Comparison of ENCODE assay signal across 26 cellular contexts in the genomic region with DNA sequence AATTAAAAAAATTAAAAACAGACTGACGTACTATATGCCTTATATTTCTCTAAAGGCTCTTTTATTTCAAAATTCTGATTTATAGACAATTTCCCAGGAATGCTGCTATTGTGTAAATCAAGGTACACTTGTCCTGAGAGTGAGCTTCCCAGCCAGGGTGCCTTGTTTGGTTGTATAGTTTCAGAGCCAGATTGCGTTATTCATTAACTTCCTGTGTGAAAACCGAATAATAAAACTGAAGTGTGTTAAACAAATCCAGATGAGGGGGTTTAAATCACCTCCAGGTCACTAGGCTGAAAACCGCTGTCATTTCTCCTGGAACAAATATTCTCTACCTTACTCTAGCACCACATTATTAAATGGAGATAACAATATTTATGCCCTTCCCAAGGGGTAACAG.
DNase-seq lines count a peak whose midpoint lies in the region; ATAC-seq and TF ChIP-seq lines count a peak whose summit lies in the region.
"Had no signal": no experiment of that assay in that cellular context is flagged by ENCODE, and none has a peak within 500 bp of the region (broad histone marks: within the 10 kb centered on the region; RNA-seq: fewer than 3 reads in every experiment).

No MANE protein-coding gene starts in this region.

- POLR2A ChIA-PET in HEK293 (lab: Yijun Ruan, JAX), result no interaction called here

- ATAC-seq in HG02885 (IDR thresholded peaks at IDR 0.05; ENCODE audit: poor library complexity, unreplicated experiment), result no peak
- ATAC-seq in stimulated activated effector memory CD8-positive, alpha-beta T cell treated with anti-CD3 and anti-CD28 coated beads, Interleukin-12 subunit alpha, Interleukin-12 subunit beta, amount 100 ng/mL, for 72 hours, result no peak
- ATAC-seq: activated naive CD4-positive, alpha-beta T cell treated with anti-CD3 and anti-CD28 coated beads, Interleukin-2, amount 50 U/mL, for 72 hours; gastroesophageal sphincter; left lung; stimulated activated naive B cell treated with anti-CD40 and anti-IgM and Interleukin-4, amounts not matched to agents 10 μg/mL and 1 μg/mL and 100 μg/mL, for 72 hours had no signal

- H3K27me3 ChIP-seq in ectodermal cell (ENCODE audit: control insufficient read depth, insufficient read depth, low read length, poor library complexity, severe bottlenecking), result no peaks in the 10 kb centered on the region
- H3K27me3 ChIP-seq: breast epithelium, MG63, upper lobe of left lung had no signal

- H3K9me3 ChIP-seq in HEK293 (ENCODE audit: control insufficient read depth, insufficient read depth, low read depth, low read length), result no peaks in the 10 kb centered on the region
- H3K9me3 ChIP-seq in ectodermal cell (ENCODE audit: control insufficient read depth, low read length), result no peaks in the 10 kb centered on the region
- H3K9me3 ChIP-seq: gastroesophageal sphincter, left lung, MG63, SJCRH30, upper lobe of left lung had no signal

- H3K4me1 ChIP-seq in HEK293 (ENCODE audit: control insufficient read depth, insufficient read depth, low read length), result peaks cover 12% of the 10 kb centered on the region
- peaks cover 47% of the 10 kb centered on the region for H3K4me1 ChIP-seq in ectodermal cell (ENCODE audit: control insufficient read depth, insufficient read depth, low read length)
- H3K4me1 ChIP-seq: breast epithelium, Caco-2, gastroesophageal sphincter, left lung, upper lobe of left lung had no signal

- H3K27ac Mint-ChIP-seq in nephron, result peak overlapping the region; percentile 28 to 84 (median 41)
- H3K27ac Mint-ChIP-seq in stimulated activated effector memory CD8-positive, alpha-beta T cell treated with anti-CD3 and anti-CD28 coated beads, Interleukin-12 subunit alpha, Interleukin-12 subunit beta, amount 100 ng/mL, for 72 hours, result no peak overlapping the region
- H3K27ac Mint-ChIP-seq: activated B cell treated with CpG ODN at 0.5 μM for 24 hours; activated CD4-positive, alpha-beta T cell treated with anti-CD3 and anti-CD28 coated beads, Interleukin-2, amount 10 ng/mL, durations not matched to agents 7 days and 5 days; activated naive CD4-positive, alpha-beta T cell treated with anti-CD3 and anti-CD28 coated beads, Interleukin-2, amount 50 U/mL, for 72 hours; naive B cell; stimulated activated naive B cell treated with anti-CD40 and anti-IgM and Interleukin-4, amounts not matched to agents 10 μg/mL and 1 μg/mL and 100 μg/mL, for 72 hours had no signal

- H3K36me3 Mint-ChIP-seq in nephron (ENCODE audit: low read depth), result no peaks in the 10 kb centered on the region
- no peaks in the 10 kb centered on the region for H3K36me3 Mint-ChIP-seq in stimulated activated effector memory CD8-positive, alpha-beta T cell treated with anti-CD3 and anti-CD28 coated beads, Interleukin-12 subunit alpha, Interleukin-12 subunit beta, amount 100 ng/mL, for 72 hours
- H3K36me3 Mint-ChIP-seq: activated naive CD4-positive, alpha-beta T cell treated with anti-CD3 and anti-CD28 coated beads, Interleukin-2, amount 50 U/mL, for 72 hours; naive B cell; stimulated activated naive B cell treated with anti-CD40 and anti-IgM and Interleukin-4, amounts not matched to agents 10 μg/mL and 1 μg/mL and 100 μg/mL, for 72 hours had no signal

- no peaks in the 10 kb centered on the region for H3K36me3 ChIP-seq in HEK293 (ENCODE audit: control insufficient read depth in 2 of 2, insufficient read depth in 1 of 2, low read length in 2 of 2)
- H3K36me3 ChIP-seq in ectodermal cell (ENCODE audit: control insufficient read depth, insufficient read depth, low read length), result no peaks in the 10 kb centered on the region
- H3K36me3 ChIP-seq: breast epithelium, gastroesophageal sphincter, left lung, MG63, SJCRH30, upper lobe of left lung had no signal

- peaks cover 38% of the 10 kb centered on the region for H3K4me1 Mint-ChIP-seq in nephron
- no peaks in the 10 kb centered on the region for H3K4me1 Mint-ChIP-seq in stimulated activated effector memory CD8-positive, alpha-beta T cell treated with anti-CD3 and anti-CD28 coated beads, Interleukin-12 subunit alpha, Interleukin-12 subunit beta, amount 100 ng/mL, for 72 hours
- H3K4me1 Mint-ChIP-seq: activated B cell treated with CpG ODN at 0.5 μM for 24 hours; activated CD4-positive, alpha-beta T cell treated with anti-CD3 and anti-CD28 coated beads, Interleukin-2, amount 10 ng/mL, durations not matched to agents 7 days and 5 days; stimulated activated naive B cell treated with anti-CD40 and anti-IgM and Interleukin-4, amounts not matched to agents 10 μg/mL and 1 μg/mL and 100 μg/mL, for 72 hours had no signal

- H3K27me3 Mint-ChIP-seq in nephron (ENCODE audit: low read depth), result peaks cover 35% of the 10 kb centered on the region

- peak overlapping the region; percentile 53; the same call in 1 of the 2 replicates for H3K27ac ChIP-seq in HEK293 (ENCODE audit: extremely low read depth, low read depth, low read length)
- H3K27ac ChIP-seq in ectodermal cell (ENCODE audit: insufficient read depth, low read depth, low read length, poor library complexity, severe bottlenecking), result peak overlapping the region; percentile 57
- H3K27ac ChIP-seq: breast epithelium, gastroesophageal sphincter, left lung, upper lobe of left lung had no signal

- no peak for TF ChIP-seq CTCF in HEK293 (tag by site-specific recombination; IDR thresholded peaks at IDR 0.05)
- TF ChIP-seq CTCF in nephron (IDR thresholded peaks at IDR 0.05; ENCODE audit: unreplicated experiment in 3 of 3), result no peak

- H3K9me3 Mint-ChIP-seq in nephron, result no peaks in the 10 kb centered on the region
- peaks cover 2% of the 10 kb centered on the region for H3K9me3 Mint-ChIP-seq in stimulated activated effector memory CD8-positive, alpha-beta T cell treated with anti-CD3 and anti-CD28 coated beads, Interleukin-12 subunit alpha, Interleukin-12 subunit beta, amount 100 ng/mL, for 72 hours
- H3K9me3 Mint-ChIP-seq: activated B cell treated with CpG ODN at 0.5 μM for 24 hours; activated CD4-positive, alpha-beta T cell treated with anti-CD3 and anti-CD28 coated beads, Interleukin-2, amount 10 ng/mL, durations not matched to agents 7 days and 5 days; activated naive CD4-positive, alpha-beta T cell treated with anti-CD3 and anti-CD28 coated beads, Interleukin-2, amount 50 U/mL, for 72 hours had no signal

- H3K4me3 ChIP-seq in HEK293 (ENCODE audit: low read depth, low read length), result no peak overlapping the region
- no peak overlapping the region for H3K4me3 ChIP-seq in ectodermal cell (ENCODE audit: insufficient read depth, low read depth, low read length)
- H3K4me3 ChIP-seq: breast epithelium, gastroesophageal sphincter, left lung, MG63, upper lobe of left lung had no signal

- CTCF ChIA-PET in HEK293 (lab: Yijun Ruan, JAX), result interaction anchor here (0.6 to 1.3 kb wide), 4 partner anchors 10 to 296 kb away, joined by 3 to 4 read pairs (median 4); no protein-coding TSS in a partner anchor

- DNase-seq in COLO668 (lab: John Stamatoyannopoulos, UW; ENCODE audit: unreplicated experiment) (peak; percentile 38), SW480 (ENCODE audit: low spot score) (no peak)
- no peak for DNase-seq in stimulated activated CD4-positive, alpha-beta T cell treated with anti-CD3 and anti-CD28 coated beads, Interleukin-2, amount 100 ng/mL, for 48 hours
- DNase-seq in stimulated activated effector memory CD8-positive, alpha-beta T cell treated with anti-CD3 and anti-CD28 coated beads, Interleukin-12 subunit alpha, Interleukin-12 subunit beta, amount 100 ng/mL, for 72 hours (ENCODE audit: low spot score in 2 of 2), result no peak
- DNase-seq: activated B cell treated with CpG ODN at 0.5 μM for 24 hours; activated CD4-positive, alpha-beta T cell treated with anti-CD3 and anti-CD28 coated beads, Interleukin-2, amount 10 ng/mL, durations not matched to agents 7 days and 5 days; activated effector memory CD4-positive, alpha-beta T cell treated with Interleukin-2 at 50 U/mL for 16 hours; activated T-cell treated with anti-CD3 and anti-CD28 coated beads, Interleukin-2, amount 50 U/mL, for 1 hour; C1 segment of cervical spinal cord; hypothalamus; KBM-7; left lung; naive B cell; stimulated activated CD4-positive, alpha-beta T cell treated with anti-CD3 and anti-CD28 coated beads, Interleukin-15, amount 100 ng/mL, for 24 hours; stimulated activated naive B cell treated with anti-CD40 and anti-IgM and Interleukin-4, amounts not matched to agents 10 μg/mL and 1 μg/mL and 100 μg/mL, for 72 hours had no signal

- WGBS in ectodermal cell, 2 experiments, result 90 to 92% methylated on average over 3 to 4 of the region's 4 CpGs

- no peak overlapping the region for H3K4me3 Mint-ChIP-seq in nephron
- no peak overlapping the region for H3K4me3 Mint-ChIP-seq in stimulated activated effector memory CD8-positive, alpha-beta T cell treated with anti-CD3 and anti-CD28 coated beads, Interleukin-12 subunit alpha, Interleukin-12 subunit beta, amount 100 ng/mL, for 72 hours
- H3K4me3 Mint-ChIP-seq: activated B cell treated with CpG ODN at 0.5 μM for 24 hours; activated CD4-positive, alpha-beta T cell treated with anti-CD3 and anti-CD28 coated beads, Interleukin-2, amount 10 ng/mL, durations not matched to agents 7 days and 5 days; naive B cell; stimulated activated naive B cell treated with anti-CD40 and anti-IgM and Interleukin-4, amounts not matched to agents 10 μg/mL and 1 μg/mL and 100 μg/mL, for 72 hours had no signal

TF ChIP-seq in HEK293, 187 proteins besides CTCF, POLR2A, EP300 and RAD21 (continues in another document):
- TF ChIP-seq ZNF585B (tag by site-specific recombination; IDR thresholded peaks at IDR 0.05) (no peak), YY1 (tag by site-specific recombination; IDR thresholded peaks at IDR 0.05) (no peak), ZNF280C (tag by site-specific recombination; IDR thresholded peaks at IDR 0.05) (no peak), ZNF202 (tag by site-specific recombination; IDR thresholded peaks at IDR 0.05; ENCODE audit: borderline replicate concordance) (no peak), ZNF214 (tag by site-specific recombination; IDR thresholded peaks at IDR 0.05; ENCODE audit: borderline replicate concordance) (no peak)
